ENCODE assay signal across 9 cellular contexts in the genomic region with DNA sequence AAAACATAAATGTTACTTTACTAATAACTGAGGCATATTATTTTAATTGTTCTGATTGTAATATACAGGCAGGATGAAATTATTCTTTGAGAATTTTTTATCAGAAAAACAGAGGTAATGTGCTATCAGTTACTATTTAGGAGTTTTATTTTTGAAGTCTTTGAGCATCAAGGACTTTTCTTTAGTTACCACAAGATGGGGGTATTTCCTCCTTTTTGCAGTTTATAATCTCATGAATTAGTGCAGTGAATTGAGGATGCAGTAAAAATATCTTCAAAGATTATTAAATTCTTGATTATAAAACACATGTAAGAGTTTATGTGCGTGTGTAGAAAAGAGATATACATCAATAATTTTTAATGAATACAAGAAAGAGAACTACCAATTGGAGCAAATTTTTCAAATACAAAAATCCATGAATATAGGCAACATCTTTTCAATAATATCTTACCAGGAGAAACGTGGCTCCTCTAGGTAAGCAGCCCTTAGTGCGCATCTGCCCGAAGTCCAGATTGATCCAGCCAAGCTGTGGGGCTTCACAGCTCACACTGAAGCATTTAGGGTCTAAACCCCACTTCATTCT.
DNase-seq lines count a peak whose midpoint lies in the region; ATAC-seq and TF ChIP-seq lines count a peak whose summit lies in the region.
"Had no signal": no experiment of that assay in that cellular context is flagged by ENCODE, and none has a peak within 500 bp of the region (broad histone marks: within the 10 kb centered on the region; RNA-seq: fewer than 3 reads in every experiment).

No MANE protein-coding gene starts in this region.

- no peak overlapping the region for H3K27ac ChIP-seq in heart left ventricle
- no peak overlapping the region for H3K27ac ChIP-seq in PC-3 (ENCODE audit: low read length)

- 61 to 91% (median 86%) methylated on average over 4 of the region's 4 CpGs for WGBS in heart left ventricle, 4 donors

- H3F3A ChIP-seq in PC-3 (ENCODE audit: low read length, unreplicated experiment): no peaks in the 10 kb centered on the region

- H3K9me2 ChIP-seq in PC-3 (replicated peaks; ENCODE audit: low read length): no peaks in the 10 kb centered on the region

- no peak overlapping the region for H2AFZ ChIP-seq in PC-3 (ENCODE audit: low read length)

- no peaks in the 10 kb centered on the region for H3K79me2 ChIP-seq in PC-3 (ENCODE audit: low read length)

- CTCF ChIA-PET in PC-3 (lab: Charles Lee): interaction anchor here (1.3 kb wide), 1 partner anchor 10 kb away, joined by 3 read pairs; no protein-coding TSS in a partner anchor

- H3K4me1 ChIP-seq in heart left ventricle: peaks cover 0 to 6% (median 0%) of the 10 kb centered on the region in 12 donors
- H3K4me1 ChIP-seq in PC-3 (ENCODE audit: insufficient read depth, low read length): no peaks in the 10 kb centered on the region

- H3K27me3 Mint-ChIP-seq in T-helper 17 cell: no peaks in the 10 kb centered on the region

- no peak for TF ChIP-seq POLR2A in heart left ventricle (IDR thresholded peaks at IDR 0.05)

- intact Hi-C loops in heart left ventricle (cut with DNase I): no loop called here
- intact Hi-C loops in left cardiac atrium (cut with DNase I): no loop called here
- intact Hi-C loops in PC-3 (cut with micrococcal nuclease): loop anchor here (1.0 to 2.0 kb wide), 3 partner anchors 23 to 208 kb away; no protein-coding TSS in a partner anchor

- H3K27me3 ChIP-seq in heart left ventricle (no peaks in the 10 kb centered on the region), PC-3 (ENCODE audit: low read length) (no peaks in the 10 kb centered on the region)

- no peak overlapping the region for H3K27ac Mint-ChIP-seq in T-helper 17 cell

- no peak overlapping the region for H3K4me3 ChIP-seq in heart left ventricle
- no peak overlapping the region for H3K4me3 ChIP-seq in PC-3 (ENCODE audit: low read length)

- no peak for ATAC-seq in heart left ventricle
- no peak for ATAC-seq in left cardiac atrium
- peak; percentile 83 for ATAC-seq in PC-3
- no peak for ATAC-seq in HG03108 (IDR thresholded peaks at IDR 0.05; ENCODE audit: unreplicated experiment)
- no peak for ATAC-seq in T-helper 17 cell

- no peaks in the 10 kb centered on the region for H3K4me1 Mint-ChIP-seq in T-helper 17 cell

- DNase-seq in heart left ventricle (no peak), left cardiac atrium (no peak), PC-3 (peak; percentile 73), fibroblast of gingiva (ENCODE audit: low read depth) (peak; percentile 12), NCI-H2227 treated with DMSO at 0.1 percent for 48 hours (lab: John Stamatoyannopoulos, UW) (no peak), T-helper 17 cell (no peak), NCI-H2081 (lab: John Stamatoyannopoulos, UW) (no peak)
- DNase-seq: NCI-H226 had no signal

- H3K4me3 Mint-ChIP-seq in T-helper 17 cell: no peak overlapping the region

- no TSS peak for BruUV-seq in PC-3 (replicated peaks; lab: Mats Ljungman, UMichigan)

- peaks cover 5% of the 10 kb centered on the region for H3K36me3 Mint-ChIP-seq in T-helper 17 cell (ENCODE audit: low read depth)

- no peaks in the 10 kb centered on the region for H4K20me1 ChIP-seq in PC-3 (ENCODE audit: low read length)

- POLR2A ChIA-PET in PC-3 (lab: Charles Lee; ENCODE audit: unreplicated experiment): no interaction called here

- TF ChIP-seq CTCF in heart left ventricle (IDR thresholded peaks at IDR 0.05): peak in 10 of 12 donors; percentile 13 to 51 (median 35)
- peak; percentile 93 for TF ChIP-seq CTCF in PC-3 (conservative IDR thresholded peaks at IDR 0.05; ENCODE audit: low read depth, low read length)

- H3K9me3 ChIP-seq in heart left ventricle (no peaks in the 10 kb centered on the region), PC-3 (ENCODE audit: low read length) (no peaks in the 10 kb centered on the region), T-helper 17 cell (ENCODE audit: control insufficient read depth, low read length, poor library complexity, severe bottlenecking) (no peaks in the 10 kb centered on the region)

- H3K9ac ChIP-seq in PC-3 (ENCODE audit: low read length): no peak overlapping the region

- H3K36me3 ChIP-seq in heart left ventricle (peaks cover 0 to 11% (median 0%) of the 10 kb centered on the region in 9 donors), PC-3 (ENCODE audit: low read depth, low read length) (no peaks in the 10 kb centered on the region)

- H3K4me2 ChIP-seq in PC-3 (ENCODE audit: low read length): no peak overlapping the region

Comparison
In these comparisons a context has a peak if more than half of its experiments do, and no peak if none do; other contexts are left out.
1. DNase-seq: peak in PC-3 (single experiment) and fibroblast of gingiva (single experiment); none in heart left ventricle (0 of 5), left cardiac atrium (single experiment), NCI-H2227 treated with DMSO at 0.1 percent for 48 hours (single experiment), T-helper 17 cell (0 of 3) and NCI-H2081 (0 of 2).